10 cellular contexts compared by ENCODE assay signal in the genomic region with DNA sequence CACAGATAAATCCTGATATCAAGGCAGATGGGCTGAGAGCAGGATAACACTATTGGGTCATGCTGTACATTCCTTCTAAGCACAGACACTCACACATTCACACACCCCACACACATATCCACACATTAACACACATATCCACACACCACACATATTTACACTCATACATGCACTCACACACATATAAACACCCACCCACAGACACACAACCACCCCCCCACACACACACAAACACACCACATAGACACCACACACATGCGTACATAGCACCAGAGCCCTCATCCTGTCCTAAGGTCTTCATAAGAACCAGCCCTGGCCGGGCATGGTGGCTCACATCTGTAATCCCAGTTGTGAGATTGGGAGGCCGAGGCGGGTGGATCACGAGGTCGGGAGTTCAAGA.
"Had no signal": no experiment of that assay in that cellular context is flagged by ENCODE, and none has a peak within 500 bp of the region (broad histone marks: within the 10 kb centered on the region; RNA-seq: fewer than 3 reads in every experiment).

No MANE protein-coding gene starts in this region.

- FAIRE-seq: H54 had no signal

- DNase-seq: GM23248, GOT3, H7, H9, HCEC 1CT, HFFc6 had no signal

- ATAC-seq: GM23338, HCT116 had no signal

- H3K9me3 ChIP-seq: HAP-1 had no signal

- H3K9ac ChIP-seq: GM23248 had no signal

- H3K4me1 ChIP-seq: HAP-1 had no signal

- H3K36me3 ChIP-seq: HAP-1 had no signal

- H2AFZ ChIP-seq: GM23248, GM23338 had no signal

- H3K27ac ChIP-seq: GM23248 had no signal

- H3K4me2 ChIP-seq: GM23338 had no signal

- H3K4me3 ChIP-seq: GM23248, GM23338, HAP-1 had no signal
